ENCODE assay signal across 8 cellular contexts in genomic region chr12:22083167-22083566, GRCh38. TPM values are rescaled to one million over a fixed set of nuclear protein-coding genes. Genes with fewer than 3 reads are reported as not detected.
A peak's percentile ranks its signal among the peaks of the same experiment; 100 is the strongest.
DNase-seq lines count a peak whose midpoint lies in the region; ATAC-seq, FAIRE-seq and TF ChIP-seq lines count a peak whose summit lies in the region.

No MANE protein-coding gene starts in this region.

- POLR2A ChIA-PET in activated CD4-positive, alpha-beta T cell treated with anti-CD3 and anti-CD28 coated beads for 36 hours (lab: Charles Lee), result no interaction called here
- POLR2A ChIA-PET in GM12878 (lab: Charles Lee), result no interaction called here

- no peak overlapping the region for H3K27ac ChIP-seq in GM12878 (ENCODE audit: control insufficient read depth, insufficient read depth)

- no TSS peak for BruUV-seq in GM12878 (replicated peaks; lab: Mats Ljungman, UMichigan)

- peak; percentile 66 for TF ChIP-seq RAD21 in GM12878 (IDR thresholded peaks at IDR 0.05; ENCODE audit: insufficient read depth, low read depth, low read length)

- CTCF ChIA-PET in activated CD4-positive, alpha-beta T cell treated with anti-CD3 and anti-CD28 coated beads for 36 hours (lab: Charles Lee), result interaction anchor here (0.6 to 2.0 kb wide), 10 partner anchors 12 to 410 kb away, joined by 3 to 11 read pairs (median 4); partner anchors contain the start of gene CMAS
- CTCF ChIA-PET in GM12878 (lab: Yijun Ruan, JAX), result interaction anchor here (0.8 to 2.4 kb wide), 10 partner anchors 9 to 378 kb away, joined by 3 to 9 read pairs (median 4); no protein-coding TSS in a partner anchor

- no peaks in the 10 kb centered on the region for H4K20me1 ChIP-seq in GM12878 (ENCODE audit: control insufficient read depth, insufficient read depth)

- no peak overlapping the region for H3K27ac Mint-ChIP-seq in activated CD4-positive, alpha-beta T cell treated with anti-CD3 and anti-CD28 coated beads for 36 hours

- no peaks in the 10 kb centered on the region for H3K79me2 ChIP-seq in GM12878 (ENCODE audit: control insufficient read depth, insufficient read depth, low read length)

- SMC1A ChIA-PET in GM12878 (lab: Charles Lee; ENCODE audit: uncharacterized antibody, unreplicated experiment), result interaction anchor here (0.8 to 1.8 kb wide), 5 partner anchors 15 to 601 kb away, joined by 3 to 4 read pairs (median 3); no protein-coding TSS in a partner anchor

- H3K36me3 Mint-ChIP-seq in activated CD4-positive, alpha-beta T cell treated with anti-CD3 and anti-CD28 coated beads for 36 hours (ENCODE audit: low read depth), result no peaks in the 10 kb centered on the region

- no peaks in the 10 kb centered on the region for H3K4me1 Mint-ChIP-seq in activated CD4-positive, alpha-beta T cell treated with anti-CD3 and anti-CD28 coated beads for 36 hours

- H2AFZ ChIP-seq in GM12878 (ENCODE audit: control insufficient read depth, low read depth, low read length), result no peak overlapping the region

- RAD21 ChIA-PET in GM12878 (lab: Charles Lee; ENCODE audit: unreplicated experiment), result interaction anchor here (0.6 kb wide), 2 partner anchors 59 to 585 kb away, joined by 4 read pairs; no protein-coding TSS in a partner anchor

- TF ChIP-seq POLR2A in GM12878 (IDR thresholded peaks at IDR 0.05; ENCODE audit: low read depth, low read length), result no peak

- no peaks in the 10 kb centered on the region for H3K9me3 ChIP-seq in GM12878 (replicated peaks; ENCODE audit: control insufficient read depth, insufficient read depth, low read length)

- H3K4me3 ChIP-seq in GM12878, result no peak overlapping the region

- no peak overlapping the region for H3K9ac ChIP-seq in GM12878 (ENCODE audit: control insufficient read depth, insufficient read depth, low read length)

- in situ Hi-C loops in GM12878 (cut with MboI), result no loop called here

- peak; percentile 16 to 50 (median 27); a peak in 3 of 6 replicates for TF ChIP-seq CTCF in GM12878 (IDR thresholded peaks at IDR 0.05 in 2 of 3, conservative IDR thresholded peaks at IDR 0.05 in 1 of 3; ENCODE audit: control insufficient read depth in 2 of 3, extremely low read depth in 1 of 3, insufficient read depth in 1 of 3, low read depth in 3 of 3, low read length in 3 of 3)

- H3K36me3 ChIP-seq in GM12878 (ENCODE audit: control insufficient read depth in 2 of 2, insufficient read depth in 2 of 2, low read length in 1 of 2), result no peaks in the 10 kb centered on the region

- ATAC-seq in activated CD4-positive, alpha-beta T cell treated with anti-CD3 and anti-CD28 coated beads for 36 hours, result no peak
- ATAC-seq in GM12878 (peak; percentile 55), GM21381 (IDR thresholded peaks at IDR 0.05; ENCODE audit: unreplicated experiment) (no peak)

- peak; percentile 16 for DNase-seq in activated CD4-positive, alpha-beta T cell treated with anti-CD3 and anti-CD28 coated beads for 36 hours
- no peak for DNase-seq in activated CD4-positive, alpha-beta T cell treated with anti-CD3 and anti-CD28 coated beads, Interleukin-2, amount 50 U/mL, for 48 hours
- DNase-seq in NCI-H1105 (lab: John Stamatoyannopoulos, UW) (peak; percentile 27), GM12878 (ENCODE audit: low read depth, low spot score) (no peak), kidney tubule cell (ENCODE audit: low spot score) (peak; percentile 34), NCI-H1436 treated with DMSO at 0.1 percent for 48 hours (lab: John Stamatoyannopoulos, UW) (no peak), NCI-H187 (lab: John Stamatoyannopoulos, UW) (no peak)

- H3K4me2 ChIP-seq in GM12878 (ENCODE audit: control insufficient read depth, insufficient read depth), result no peak overlapping the region

- no peaks in the 10 kb centered on the region for H3K27me3 Mint-ChIP-seq in activated CD4-positive, alpha-beta T cell treated with anti-CD3 and anti-CD28 coated beads for 36 hours

- intact Hi-C loops in activated CD4-positive, alpha-beta T cell treated with anti-CD3 and anti-CD28 coated beads for 36 hours (cut with DNase I, micrococcal nuclease), result loop anchor here (1.0 to 5.0 kb wide), 4 partner anchors 252 to 381 kb away; no protein-coding TSS in a partner anchor
- intact Hi-C loops in GM12878 (cut with micrococcal nuclease; ENCODE audit: unreplicated experiment), result loop anchor here (1.0 to 5.0 kb wide), 2 partner anchors 360 to 374 kb away; no protein-coding TSS in a partner anchor

- H3K4me1 ChIP-seq in GM12878 (ENCODE audit: control insufficient read depth, insufficient read depth, low read length), result no peaks in the 10 kb centered on the region

- no peak for TF ChIP-seq EP300 in GM12878 (IDR thresholded peaks at IDR 0.05; ENCODE audit: borderline replicate concordance in 1 of 2, control insufficient read depth in 1 of 2, low read depth in 2 of 2, low read length in 2 of 2)

- H3K9me3 Mint-ChIP-seq in activated CD4-positive, alpha-beta T cell treated with anti-CD3 and anti-CD28 coated beads for 36 hours (ENCODE audit: low read depth), result no peaks in the 10 kb centered on the region

- H3K4me3 Mint-ChIP-seq in activated CD4-positive, alpha-beta T cell treated with anti-CD3 and anti-CD28 coated beads for 36 hours, result no peak overlapping the region

- FAIRE-seq in GM12878 (lab: Jason Lieb, UNC), result no peak

- H3K27me3 ChIP-seq in GM12878 (replicated peaks in 1 of 2; ENCODE audit: control insufficient read depth in 2 of 2, insufficient read depth in 2 of 2, low read length in 1 of 2), result no peaks in the 10 kb centered on the region

TF ChIP-seq in GM12878, 131 proteins besides CTCF, POLR2A, EP300 and RAD21:
- TF ChIP-seq SP1 (IDR thresholded peaks at IDR 0.05; ENCODE audit: low read depth, low read length), result no peak
- TF ChIP-seq ELK1 (IDR thresholded peaks at IDR 0.05; ENCODE audit: low read depth, low read length), result no peak
- no peak for TF ChIP-seq CBFB (IDR thresholded peaks at IDR 0.05; ENCODE audit: low read depth)
- no peak for TF ChIP-seq IRF3 (IDR thresholded peaks at IDR 0.05)
- TF ChIP-seq CEBPB (IDR thresholded peaks at IDR 0.05; ENCODE audit: borderline replicate concordance in 1 of 2, low read depth in 2 of 2, low read length in 2 of 2), result no peak
- peak; percentile 46; the same call in 1 of the 2 replicates for TF ChIP-seq SMC3 (IDR thresholded peaks at IDR 0.05; ENCODE audit: borderline replicate concordance, low read length)
- no peak for TF ChIP-seq SPI1 (IDR thresholded peaks at IDR 0.05; ENCODE audit: borderline replicate concordance, insufficient read depth, low read depth, low read length)
- no peak for TF ChIP-seq EZH2 (IDR thresholded peaks at IDR 0.05; ENCODE audit: borderline replicate concordance, control insufficient read depth, low read depth, low read length)

RNA-seq across cellular contexts. Expression of gene CMAS, which starts 37.1 kb away (rescaled TPM):
- 10 to 100 TPM; 33.5 to 52.1 TPM for total RNA-seq in activated CD4-positive, alpha-beta T cell treated with anti-CD3 and anti-CD28 coated beads for 36 hours
- total RNA-seq in GM12878 (2013; cell fraction: nucleolus; rRNA removed), result 9.0 and 13.0 TPM in 2 replicates
- 24.2 and 28.5 TPM in 2 replicates for total RNA-seq in GM12878 (2014; rRNA removed)
- 26.7 TPM in 2 replicates for total RNA-seq in GM12878 (2014; rRNA removed; fragmentation: Illumina TruSeq; extraction: Trizol)
- total RNA-seq in GM12878 (2021), result 31.4 and 34.6 TPM in 2 replicates
- 25.6 TPM for polyA plus RNA-seq in GM12878 (2011; ENCODE audit: low read depth)
- 30.3 and 43.4 TPM in 2 replicates for polyA plus RNA-seq in GM12878 (2011; rRNA removed)
- polyA plus RNA-seq in GM12878 (2011; cell fraction: cytosol; rRNA removed), result 8.9 and 9.0 TPM in 2 replicates
- 10.9 and 12.1 TPM in 2 replicates for polyA plus RNA-seq in GM12878 (2011; cell fraction: nucleus; rRNA removed)
- 29.1 and 38.4 TPM in 2 replicates for polyA plus RNA-seq in GM12878 (2012)
- 31.6 and 42.0 TPM in 2 replicates for polyA plus RNA-seq in GM12878 (2014; fragmentation: Illumina TruSeq; extraction: Trizol)
- polyA plus RNA-seq in GM12878 (2014; fragmentation: Nextera tagmentation; extraction: Ambion mirVana), result 10 to 100 TPM; 12.9 to 25.7 TPM
- polyA plus RNA-seq in GM12878 (2014; rRNA removed), result 37.6 and 41.4 TPM in 2 replicates
- 10 to 100 TPM; 65.0 to 73.2 TPM for polyA plus RNA-seq in GM12878 (2016; fragmentation: Nextera tagmentation; extraction: Ambion mirVana)
- 4.7 and 5.2 TPM in 2 replicates for polyA minus RNA-seq in GM12878 (2011; rRNA and poly(A)+ RNA removed)
- polyA minus RNA-seq in GM12878 (2011; cell fraction: cytosol; rRNA and poly(A)+ RNA removed), result 4.5 and 5.5 TPM in 2 replicates
- 2.5 and 6.3 TPM in 2 replicates for polyA minus RNA-seq in GM12878 (2011; cell fraction: nucleus; rRNA and poly(A)+ RNA removed)

Comparison
In these comparisons a context has a peak if more than half of its experiments do, and no peak if none do; other contexts are left out.
1. DNase-seq: peak in activated CD4-positive, alpha-beta T cell treated with anti-CD3 and anti-CD28 coated beads for 36 hours (single experiment), NCI-H1105 (single experiment) and kidney tubule cell (single experiment); none in activated CD4-positive, alpha-beta T cell treated with anti-CD3 and anti-CD28 coated beads, Interleukin-2, amount 50 U/mL, for 48 hours (0 of 2), GM12878 (single experiment), NCI-H1436 treated with DMSO at 0.1 percent for 48 hours (single experiment) and NCI-H187 (0 of 2).